Comparison of ENCODE assay signal across 1 cellular context in genomic region chr16:55642611-55643010, GRCh38.
TF ChIP-seq lines count a peak whose summit lies in the region.

No MANE protein-coding gene starts in this region.

TF ChIP-seq in GM23338, 12 proteins besides CTCF, POLR2A, EP300 and RAD21 (continued from another document):
- TF ChIP-seq ETS1 (IDR thresholded peaks at IDR 0.05) (no peak), ZNF114 (CRISPR knock-in tag; IDR thresholded peaks at IDR 0.05) (no peak), CREB1 (CRISPR knock-in tag; IDR thresholded peaks at IDR 0.05; ENCODE audit: low read depth) (no peak), EZH2 (IDR thresholded peaks at IDR 0.05; ENCODE audit: low read depth, unreplicated experiment) (no peak), EZH2phosphoT487 (IDR thresholded peaks at IDR 0.05; ENCODE audit: unreplicated experiment) (no peak), POLR2AphosphoS5 (IDR thresholded peaks at IDR 0.05; ENCODE audit: low read depth) (no peak), JUNB (IDR thresholded peaks at IDR 0.05; ENCODE audit: unreplicated experiment) (no peak)
TF ChIP-seq in GM23338: peak in this region for 0.
